1 cellular context compared by ENCODE assay signal in the genomic region with DNA sequence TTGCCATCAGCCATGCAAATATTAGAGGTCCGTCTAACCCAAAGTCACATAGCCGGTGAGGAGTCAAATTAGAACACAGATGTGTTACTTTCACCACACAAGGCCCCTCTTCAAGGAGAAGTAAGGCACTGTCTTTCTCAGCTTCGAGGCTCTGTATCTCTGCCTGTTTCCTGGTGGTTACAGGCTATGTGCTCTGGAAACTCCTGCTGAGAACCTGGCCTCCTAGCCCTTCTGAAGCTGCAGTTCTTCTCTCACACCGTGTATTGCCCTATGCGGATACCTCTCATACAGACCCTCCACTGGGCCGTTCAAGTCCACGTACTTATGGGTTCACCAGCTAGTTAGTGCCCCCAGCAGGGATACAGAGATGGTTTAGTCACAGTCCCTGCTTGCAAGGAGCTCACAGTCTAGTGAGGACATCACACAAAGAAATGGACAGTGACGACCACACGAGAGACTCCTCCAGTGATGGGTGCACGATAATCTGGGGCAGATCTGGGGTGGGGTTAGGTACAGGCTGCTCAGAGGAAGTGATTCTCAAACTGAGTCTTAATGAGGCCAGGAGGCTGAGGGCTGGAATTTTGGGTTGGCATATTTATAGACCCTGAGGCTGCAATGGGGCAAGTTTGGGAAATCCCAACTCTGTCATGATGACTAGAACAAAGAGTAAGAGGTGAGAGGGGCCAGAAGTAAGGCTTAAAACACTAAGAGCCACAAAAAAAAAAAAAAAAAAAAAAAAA.
TF ChIP-seq lines count a peak whose summit lies in the region.

No MANE protein-coding gene starts in this region.

TF ChIP-seq in H1, 55 proteins besides CTCF, POLR2A, EP300 and RAD21 (continued from another document):
- TF ChIP-seq SAP30 (IDR thresholded peaks at IDR 0.05; ENCODE audit: insufficient read depth, insufficient replicate concordance, low read length) (no peak), PHF8 (conservative IDR thresholded peaks at IDR 0.05; ENCODE audit: low read depth, low read length) (no peak), JUND (IDR thresholded peaks at IDR 0.05; ENCODE audit: low read length) (no peak), E2F6 (IDR thresholded peaks at IDR 0.05) (no peak), YY1 (IDR thresholded peaks at IDR 0.05; ENCODE audit: low read depth, low read length) (no peak), RBBP5 (IDR thresholded peaks at IDR 0.05; ENCODE audit: borderline replicate concordance, low read depth, low read length) (no peak), SP1 (IDR thresholded peaks at IDR 0.05; ENCODE audit: low read depth, low read length) (no peak)
- TF ChIP-seq, protein P1, sequence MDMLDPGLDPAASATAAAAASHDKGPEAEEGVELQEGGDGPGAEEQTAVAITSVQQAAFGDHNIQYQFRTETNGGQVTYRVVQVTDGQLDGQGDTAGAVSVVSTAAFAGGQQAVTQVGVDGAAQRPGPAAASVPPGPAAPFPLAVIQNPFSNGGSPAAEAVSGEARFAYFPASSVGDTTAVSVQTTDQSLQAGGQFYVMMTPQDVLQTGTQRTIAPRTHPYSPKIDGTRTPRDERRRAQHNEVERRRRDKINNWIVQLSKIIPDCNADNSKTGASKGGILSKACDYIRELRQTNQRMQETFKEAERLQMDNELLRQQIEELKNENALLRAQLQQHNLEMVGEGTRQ (IDR thresholded peaks at IDR 0.05; ENCODE audit: low read length): no peak
